ENCODE assay signal across 25 cellular contexts in the genomic region with DNA sequence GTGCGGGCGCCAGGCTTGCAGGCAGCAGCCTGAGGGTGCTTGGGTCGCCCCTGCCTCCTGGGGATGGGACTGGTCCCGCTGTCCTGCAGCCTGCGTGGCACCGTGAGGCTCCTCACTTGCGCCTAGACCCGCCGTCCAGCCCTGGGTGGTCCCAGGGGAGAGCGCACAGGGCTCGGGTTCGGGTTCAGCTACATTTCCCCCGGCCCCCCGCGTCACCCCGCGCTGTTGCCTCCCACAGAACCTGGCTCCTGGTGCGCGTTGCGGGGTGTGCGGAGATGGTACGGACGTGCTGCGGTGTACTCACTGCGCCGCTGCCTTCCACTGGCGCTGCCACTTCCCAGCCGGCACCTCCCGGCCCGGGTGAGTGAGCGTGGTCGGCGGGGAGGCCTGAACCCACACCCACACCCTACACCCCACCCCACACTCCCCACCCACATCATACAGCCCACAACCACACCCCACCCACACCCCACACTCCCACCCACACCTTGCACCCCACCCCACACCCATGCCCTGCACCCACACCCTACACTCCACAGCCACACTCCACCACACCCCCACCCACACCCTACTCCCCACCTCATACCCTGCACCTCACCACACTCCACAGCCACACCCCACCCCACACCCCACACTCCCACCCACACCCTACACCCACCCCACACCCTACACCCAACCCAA. TPM values are rescaled to one million over a fixed set of nuclear protein-coding genes. Genes with fewer than 3 reads are reported as not detected.
DNase-seq lines count a peak whose midpoint lies in the region; ATAC-seq, FAIRE-seq and TF ChIP-seq lines count a peak whose summit lies in the region.
"Had no signal": no experiment of that assay in that cellular context is flagged by ENCODE, and none has a peak within 500 bp of the region (broad histone marks: within the 10 kb centered on the region; RNA-seq: fewer than 3 reads in every experiment).

No MANE protein-coding gene starts in this region.

- intact Hi-C loops in activated CD4-positive, alpha-beta T cell treated with anti-CD3 and anti-CD28 coated beads, Interleukin-2, amount 10 ng/mL, durations not matched to agents 24 days and 14 days (cut with micrococcal nuclease): no loop called here

- no peaks in the 10 kb centered on the region for H3K27me3 Mint-ChIP-seq in activated CD4-positive, alpha-beta T cell treated with anti-CD3 and anti-CD28 coated beads, Interleukin-2, amount 10 ng/mL, durations not matched to agents 24 days and 14 days
- H3K27me3 Mint-ChIP-seq: activated naive CD8-positive, alpha-beta T cell treated with anti-CD3 and anti-CD28 coated beads for 36 hours; stimulated activated naive CD8-positive, alpha-beta T cell treated with anti-CD3 and anti-CD28 coated beads, Interleukin-15, Interleukin-2, amounts not matched to agents 100 ng/mL and 50 ng/mL, for 24 hours had no signal

- DNase-seq in activated CD4-positive, alpha-beta T cell treated with anti-CD3 and anti-CD28 coated beads, Interleukin-2, amount 10 ng/mL, durations not matched to agents 24 days and 14 days: peak; percentile 76
- DNase-seq in activated CD4-positive, alpha-beta T cell treated with anti-CD3 and anti-CD28 coated beads for 48 hours: no peak
- DNase-seq in stimulated activated CD4-positive, alpha-beta T cell treated with anti-CD3 and anti-CD28 coated beads, Interleukin-2, amount 100 ng/mL, for 4 hours (ENCODE audit: low read depth): peak; percentile 36
- DNase-seq in stimulated activated CD4-positive, alpha-beta T cell treated with anti-CD3 and anti-CD28 coated beads, Interleukin-2, amount 100 ng/mL, for 24 hours: no peak
- DNase-seq in activated effector memory CD4-positive, alpha-beta T cell treated with anti-CD3 and anti-CD28 coated beads, Interleukin-2, amount 50 U/mL, for 16 hours: peak; percentile 74
- no peak for DNase-seq in GM12891 (ENCODE audit: insufficient read length, low spot score)
- DNase-seq in NCI-H345 (lab: John Stamatoyannopoulos, UW): no peak
- DNase-seq: activated naive CD8-positive, alpha-beta T cell treated with anti-CD3 and anti-CD28 coated beads for 36 hours; cortex of kidney; NCI-H2081 treated with DMSO at 0.1 percent for 48 hours; NCI-H524; trophoblast cell had no signal

- no peak for FAIRE-seq in GM12891 (lab: Jason Lieb, UNC)
- FAIRE-seq: A204.1, G401.6, GM19239, H1, HTR-8/SVneo had no signal

- H3K9me3 Mint-ChIP-seq in activated CD4-positive, alpha-beta T cell treated with anti-CD3 and anti-CD28 coated beads, Interleukin-2, amount 10 ng/mL, durations not matched to agents 24 days and 14 days: no peaks in the 10 kb centered on the region
- H3K9me3 Mint-ChIP-seq: activated naive CD8-positive, alpha-beta T cell treated with anti-CD3 and anti-CD28 coated beads for 36 hours; stimulated activated naive CD8-positive, alpha-beta T cell treated with anti-CD3 and anti-CD28 coated beads, Interleukin-15, Interleukin-2, amounts not matched to agents 100 ng/mL and 50 ng/mL, for 24 hours had no signal

- ATAC-seq in GM19467 (IDR thresholded peaks at IDR 0.05; ENCODE audit: unreplicated experiment): no peak
- ATAC-seq: right lobe of liver had no signal

- H3K4me1 Mint-ChIP-seq in activated CD4-positive, alpha-beta T cell treated with anti-CD3 and anti-CD28 coated beads, Interleukin-2, amount 10 ng/mL, durations not matched to agents 24 days and 14 days: peaks cover 19% of the 10 kb centered on the region

- TF ChIP-seq POLR2A in GM12891 (IDR thresholded peaks at IDR 0.05; ENCODE audit: low read depth, low read length): no peak

- no peak overlapping the region for H3K4me3 Mint-ChIP-seq in activated CD4-positive, alpha-beta T cell treated with anti-CD3 and anti-CD28 coated beads, Interleukin-2, amount 10 ng/mL, durations not matched to agents 24 days and 14 days
- H3K4me3 Mint-ChIP-seq: activated naive CD8-positive, alpha-beta T cell treated with anti-CD3 and anti-CD28 coated beads for 36 hours; brain; stimulated activated naive CD8-positive, alpha-beta T cell treated with anti-CD3 and anti-CD28 coated beads, Interleukin-15, Interleukin-2, amounts not matched to agents 100 ng/mL and 50 ng/mL, for 24 hours had no signal

- H3K27ac Mint-ChIP-seq in activated CD4-positive, alpha-beta T cell treated with anti-CD3 and anti-CD28 coated beads, Interleukin-2, amount 10 ng/mL, durations not matched to agents 24 days and 14 days: no peak overlapping the region
- H3K27ac Mint-ChIP-seq: activated naive CD8-positive, alpha-beta T cell treated with anti-CD3 and anti-CD28 coated beads for 36 hours; brain; stimulated activated naive CD8-positive, alpha-beta T cell treated with anti-CD3 and anti-CD28 coated beads, Interleukin-15, Interleukin-2, amounts not matched to agents 100 ng/mL and 50 ng/mL, for 24 hours had no signal

- no peaks in the 10 kb centered on the region for H3K36me3 Mint-ChIP-seq in activated CD4-positive, alpha-beta T cell treated with anti-CD3 and anti-CD28 coated beads, Interleukin-2, amount 10 ng/mL, durations not matched to agents 24 days and 14 days (ENCODE audit: low read depth)
- H3K36me3 Mint-ChIP-seq: activated naive CD8-positive, alpha-beta T cell treated with anti-CD3 and anti-CD28 coated beads for 36 hours; brain had no signal

TF ChIP-seq in GM12891, 5 proteins besides CTCF, POLR2A, EP300 and RAD21:
- TF ChIP-seq PAX5 (IDR thresholded peaks at IDR 0.05; ENCODE audit: insufficient read depth, low read length, severe bottlenecking) (no peak), SPI1 (IDR thresholded peaks at IDR 0.05; ENCODE audit: low read depth, low read length) (no peak), TAF1 (IDR thresholded peaks at IDR 0.05; ENCODE audit: low read depth, low read length) (no peak), POLR2AphosphoS5 (IDR thresholded peaks at IDR 0.05; ENCODE audit: low read depth, low read length) (no peak), POU2F2 (IDR thresholded peaks at IDR 0.05; ENCODE audit: low read depth, low read length) (no peak)

RNA-seq across cellular contexts. Expression of a gene that starts 6.2 kb away (rescaled TPM):
- total RNA-seq in activated CD4-positive, alpha-beta T cell treated with anti-CD3 and anti-CD28 coated beads, Interleukin-2, amount 10 ng/mL, durations not matched to agents 24 days and 14 days: 157 and 162 TPM in 2 replicates
- 161 TPM for polyA plus RNA-seq in GM12891 (2012; ENCODE audit: low read depth, missing spikeins)

RNA-seq across cellular contexts. Expression of a gene that starts 8.0 kb away (rescaled TPM):
- 0.05 TPM in 1 of 2 replicates, not detected in the other for total RNA-seq in activated CD4-positive, alpha-beta T cell treated with anti-CD3 and anti-CD28 coated beads, Interleukin-2, amount 10 ng/mL, durations not matched to agents 24 days and 14 days
- 0.10 TPM for polyA plus RNA-seq in GM12891 (2012; ENCODE audit: low read depth, missing spikeins)
- total RNA-seq: activated naive CD8-positive, alpha-beta T cell treated with anti-CD3 and anti-CD28 coated beads for 36 hours; H1; lung microvascular endothelial cell; osteocyte; right lobe of liver; RPMI7951 had no signal

RNA-seq across cellular contexts. Expression of a gene that starts 32.0 kb away (rescaled TPM):
- total RNA-seq in activated CD4-positive, alpha-beta T cell treated with anti-CD3 and anti-CD28 coated beads, Interleukin-2, amount 10 ng/mL, durations not matched to agents 24 days and 14 days: not detected in 2 replicates
- polyA plus RNA-seq in GM12891 (2012; ENCODE audit: low read depth, missing spikeins): not detected
- total RNA-seq: activated naive CD8-positive, alpha-beta T cell treated with anti-CD3 and anti-CD28 coated beads for 36 hours; H1; lung microvascular endothelial cell; osteocyte had no signal
- polyA plus RNA-seq: BJ had no signal

RNA-seq across cellular contexts. Expression of a gene that starts 45.5 kb away (rescaled TPM):
- total RNA-seq in activated CD4-positive, alpha-beta T cell treated with anti-CD3 and anti-CD28 coated beads, Interleukin-2, amount 10 ng/mL, durations not matched to agents 24 days and 14 days: 15.1 and 18.5 TPM in 2 replicates
- 21.5 TPM for polyA plus RNA-seq in GM12891 (2012; ENCODE audit: low read depth, missing spikeins)

RNA-seq across cellular contexts. Expression of a gene that starts 52.9 kb away (rescaled TPM):
- total RNA-seq in activated CD4-positive, alpha-beta T cell treated with anti-CD3 and anti-CD28 coated beads, Interleukin-2, amount 10 ng/mL, durations not matched to agents 24 days and 14 days: 7.6 and 8.3 TPM in 2 replicates
- polyA plus RNA-seq in GM12891 (2012; ENCODE audit: low read depth, missing spikeins): 14.7 TPM

Comparison
In these comparisons a context has a peak if more than half of its experiments do, and no peak if none do; other contexts are left out.
1. DNase-seq: peak in activated CD4-positive, alpha-beta T cell treated with anti-CD3 and anti-CD28 coated beads, Interleukin-2, amount 10 ng/mL, durations not matched to agents 24 days and 14 days (single experiment), stimulated activated CD4-positive, alpha-beta T cell treated with anti-CD3 and anti-CD28 coated beads, Interleukin-2, amount 100 ng/mL, for 4 hours (single experiment) and activated effector memory CD4-positive, alpha-beta T cell treated with anti-CD3 and anti-CD28 coated beads, Interleukin-2, amount 50 U/mL, for 16 hours (single experiment); none in activated CD4-positive, alpha-beta T cell treated with anti-CD3 and anti-CD28 coated beads for 48 hours (single experiment), stimulated activated CD4-positive, alpha-beta T cell treated with anti-CD3 and anti-CD28 coated beads, Interleukin-2, amount 100 ng/mL, for 24 hours (0 of 2), GM12891 (single experiment) and NCI-H345 (single experiment).